9 cellular contexts compared by ENCODE assay signal in the genomic region with DNA sequence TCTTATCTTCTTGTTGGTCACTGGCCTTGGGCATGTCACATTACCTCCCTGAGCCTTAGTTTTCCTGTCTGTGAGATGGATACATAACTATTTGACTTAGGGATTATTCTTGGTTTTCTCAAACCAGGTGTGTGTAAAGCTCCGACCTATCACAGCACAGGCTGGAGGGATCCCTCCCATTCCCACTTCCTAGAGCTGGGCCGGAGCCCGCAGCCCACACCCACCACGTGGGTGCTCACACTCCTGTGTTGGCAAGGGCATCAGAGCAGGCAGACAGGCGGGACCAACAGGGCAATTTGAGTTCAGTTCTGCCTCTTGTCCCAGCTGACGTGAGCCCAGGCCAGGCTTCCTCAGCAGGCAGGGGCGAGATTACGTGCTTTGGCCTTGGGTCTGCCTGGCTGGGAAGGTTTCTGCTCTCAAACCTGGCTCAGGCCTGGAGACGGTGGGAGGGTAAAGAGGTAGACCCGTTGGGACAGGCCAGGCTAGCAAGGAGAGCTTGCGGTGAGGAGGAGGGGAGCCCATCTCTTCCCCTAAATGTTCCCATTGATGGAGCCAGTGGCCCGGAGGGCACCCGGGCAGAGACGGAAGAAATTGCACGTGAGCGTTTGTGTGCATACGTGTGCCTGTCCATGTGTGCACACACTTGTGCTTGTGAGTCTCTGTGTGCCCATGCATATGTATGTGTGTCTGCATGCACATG. TPM values are rescaled to one million over a fixed set of nuclear protein-coding genes. Genes with fewer than 3 reads are reported as not detected.
A peak's percentile ranks its signal among the peaks of the same experiment; 100 is the strongest.
DNase-seq lines count a peak whose midpoint lies in the region; ATAC-seq and TF ChIP-seq lines count a peak whose summit lies in the region.
"Had no signal": no experiment of that assay in that cellular context is flagged by ENCODE, and none has a peak within 500 bp of the region (broad histone marks: within the 10 kb centered on the region; RNA-seq: fewer than 3 reads in every experiment).

No MANE protein-coding gene starts in this region.

- H3K36me3 ChIP-seq in transverse colon, result no peaks in the 10 kb centered on the region

- peaks cover 6 to 26% (median 24%) of the 10 kb centered on the region in 4 donors for H3K4me1 ChIP-seq in transverse colon

- no peaks in the 10 kb centered on the region for H3K27me3 ChIP-seq in transverse colon

- ATAC-seq in activated B cell treated with CpG ODN at 0.5 μM for 24 hours (ENCODE audit: low read depth), result no peak
- peak; percentile 48 for ATAC-seq in left lobe of liver

- in situ Hi-C loops in transverse colon (cut with MboI; ENCODE audit: low pct_ligation_motif_present in 1 of 4, low pct_unique_long_range_greater_than_20kb in 1 of 4, low sequenced_read_pairs in 3 of 4), result no loop called here

- H3K4me3 ChIP-seq in transverse colon, result peak overlapping the region in 1 of 4 donors; percentile 52

- no peak overlapping the region for H3K27ac Mint-ChIP-seq in activated naive CD4-positive, alpha-beta T cell treated with anti-CD3 and anti-CD28 coated beads for 36 hours
- peak overlapping the region; percentile 87 for H3K27ac Mint-ChIP-seq in activated B cell treated with CpG ODN at 0.5 μM for 24 hours

- no peaks in the 10 kb centered on the region for H3K27me3 Mint-ChIP-seq in activated naive CD4-positive, alpha-beta T cell treated with anti-CD3 and anti-CD28 coated beads for 36 hours (ENCODE audit: low read depth)
- H3K27me3 Mint-ChIP-seq in activated B cell treated with CpG ODN at 0.5 μM for 24 hours, result no peaks in the 10 kb centered on the region

- POLR2A ChIA-PET in activated B cell treated with CpG ODN at 0.5 μM for 24 hours (lab: Charles Lee), result interaction anchor here (0.7 to 7.6 kb wide), 18 partner anchors 8 to 243 kb away, joined by 3 to 123 read pairs (median 6); partner anchors contain the start of genes ABLIM2 and TRMT44

- H3K4me3 Mint-ChIP-seq in activated naive CD4-positive, alpha-beta T cell treated with anti-CD3 and anti-CD28 coated beads for 36 hours, result peak overlapping the region; percentile 84
- peak overlapping the region; percentile 97 for H3K4me3 Mint-ChIP-seq in activated B cell treated with CpG ODN at 0.5 μM for 24 hours

- CTCF ChIA-PET in activated naive CD4-positive, alpha-beta T cell treated with anti-CD3 and anti-CD28 coated beads for 36 hours (lab: Charles Lee), result interaction anchor here (1.2 to 1.5 kb wide), 2 partner anchors 21 to 44 kb away, joined by 5 to 6 read pairs; no protein-coding TSS in a partner anchor
- CTCF ChIA-PET in activated B cell treated with CpG ODN at 0.5 μM for 24 hours (lab: Charles Lee), result interaction anchor here (1.0 to 3.9 kb wide), 9 partner anchors 20 to 396 kb away, joined by 3 to 31 read pairs (median 4); no protein-coding TSS in a partner anchor

- TF ChIP-seq CTCF in activated B cell treated with CpG ODN at 0.5 μM for 24 hours (IDR thresholded peaks at IDR 0.05) (no peak), transverse colon (IDR thresholded peaks at IDR 0.05) (no peak)

- H3K4me1 Mint-ChIP-seq in activated naive CD4-positive, alpha-beta T cell treated with anti-CD3 and anti-CD28 coated beads for 36 hours (ENCODE audit: low read depth), result peaks cover 36% of the 10 kb centered on the region
- peaks cover 60% of the 10 kb centered on the region for H3K4me1 Mint-ChIP-seq in activated B cell treated with CpG ODN at 0.5 μM for 24 hours

- H3K9me3 ChIP-seq in transverse colon, result no peaks in the 10 kb centered on the region

- TF ChIP-seq EP300 in transverse colon (IDR thresholded peaks at IDR 0.05; ENCODE audit: low read depth), result no peak

- H3K9me3 Mint-ChIP-seq in activated naive CD4-positive, alpha-beta T cell treated with anti-CD3 and anti-CD28 coated beads for 36 hours, result no peaks in the 10 kb centered on the region
- no peaks in the 10 kb centered on the region for H3K9me3 Mint-ChIP-seq in activated B cell treated with CpG ODN at 0.5 μM for 24 hours

- TF ChIP-seq POLR2A in transverse colon (IDR thresholded peaks at IDR 0.05), result no peak

- WGBS in transverse colon (ENCODE audit: low coverage in 1 of 2), 2 donors, result 46% methylated on average over 17 of the region's 17 CpGs; no CpG with 5 or more reads in 1 of the 2 donors

- peaks cover 3% of the 10 kb centered on the region for H3K36me3 Mint-ChIP-seq in activated naive CD4-positive, alpha-beta T cell treated with anti-CD3 and anti-CD28 coated beads for 36 hours (ENCODE audit: low read depth)
- peaks cover 7% of the 10 kb centered on the region for H3K36me3 Mint-ChIP-seq in activated B cell treated with CpG ODN at 0.5 μM for 24 hours (ENCODE audit: low read depth)

- peak overlapping the region; percentile 76 to 87 (median 80) for H3K27ac ChIP-seq in transverse colon

- no peak for DNase-seq in activated naive CD4-positive, alpha-beta T cell treated with anti-CD3 and anti-CD28 coated beads for 36 hours
- DNase-seq in activated naive CD4-positive, alpha-beta T cell treated with Interleukin-2 at 50 U/mL for 16 hours, result no peak
- no peak for DNase-seq in activated B cell treated with CpG ODN at 0.5 μM for 24 hours
- peak; percentile 87 for DNase-seq in left lobe of liver (ENCODE audit: low spot score)
- peak; percentile 62 for DNase-seq in transverse colon
- no peak for DNase-seq in stimulated activated CD4-positive, alpha-beta T cell treated with anti-CD3 and anti-CD28 coated beads, Interleukin-2, amount 100 ng/mL, for 48 hours
- no peak for DNase-seq in iPS-NIHi11 (ENCODE audit: low spot score)
- DNase-seq in LoVo (ENCODE audit: low spot score), result no peak
- DNase-seq: NCI-H2107 had no signal

- intact Hi-C loops in activated naive CD4-positive, alpha-beta T cell treated with anti-CD3 and anti-CD28 coated beads for 36 hours (cut with micrococcal nuclease), result no loop called here
- intact Hi-C loops in activated B cell treated with CpG ODN at 0.5 μM for 24 hours (cut with micrococcal nuclease) (loop anchor here (1.0 kb wide), 3 partner anchors 21 to 230 kb away; partner anchors contain the start of gene ABLIM2), transverse colon (cut with DNase I; ENCODE audit: low total_unique reads) (no loop called here)

RNA-seq across cellular contexts. Expression of gene SH3TC1, which starts 0.7 kb away (rescaled TPM):
- total RNA-seq in activated naive CD4-positive, alpha-beta T cell treated with anti-CD3 and anti-CD28 coated beads for 36 hours, result 10 to 100 TPM; 17.9 to 23.6 TPM
- total RNA-seq in activated B cell treated with CpG ODN at 0.5 μM for 24 hours (104 and 135 TPM in 2 replicates), left lobe of liver (33.3 TPM), transverse colon (10 to 100 TPM; 15.0 to 78.6 (median 41.4) TPM)

RNA-seq across cellular contexts. Expression of gene ABLIM2, which starts 39.7 kb away (rescaled TPM):
- total RNA-seq in activated naive CD4-positive, alpha-beta T cell treated with anti-CD3 and anti-CD28 coated beads for 36 hours, result under 1 TPM; 0.22 to 0.24 TPM
- 5.2 and 7.0 TPM in 2 replicates for total RNA-seq in activated B cell treated with CpG ODN at 0.5 μM for 24 hours
- 3.6 TPM for total RNA-seq in left lobe of liver
- total RNA-seq in transverse colon, result 10 to 100 TPM in 3 of 4 donors, 1 to 10 TPM in 1; 3.2 to 58.4 (median 14.2) TPM

Comparison
In these comparisons a context has a peak if more than half of its experiments do, and no peak if none do; other contexts are left out.
1. DNase-seq: peak in left lobe of liver (single experiment) and transverse colon (single experiment); none in activated naive CD4-positive, alpha-beta T cell treated with anti-CD3 and anti-CD28 coated beads for 36 hours (single experiment), activated naive CD4-positive, alpha-beta T cell treated with Interleukin-2 at 50 U/mL for 16 hours (single experiment), activated B cell treated with CpG ODN at 0.5 μM for 24 hours (single experiment), stimulated activated CD4-positive, alpha-beta T cell treated with anti-CD3 and anti-CD28 coated beads, Interleukin-2, amount 100 ng/mL, for 48 hours (0 of 2), iPS-NIHi11 (single experiment) and LoVo (single experiment).